14 cellular contexts compared by ENCODE assay signal in genomic region chr12:5318874-5319273, GRCh38.
DNase-seq lines count a peak whose midpoint lies in the region; ATAC-seq, FAIRE-seq and TF ChIP-seq lines count a peak whose summit lies in the region.
"Had no signal": no experiment of that assay in that cellular context is flagged by ENCODE, and none has a peak within 500 bp of the region (broad histone marks: within the 10 kb centered on the region; RNA-seq: fewer than 3 reads in every experiment).

No MANE protein-coding gene starts in this region.

- no peak overlapping the region for H3K4me3 ChIP-seq in bronchial epithelial cell (ENCODE audit: low read depth, low read length)
- H3K4me3 ChIP-seq: gastrocnemius medialis, left ventricle myocardium inferior, tibial nerve had no signal

- intact Hi-C loops in left colon (cut with DNase I, micrococcal nuclease), result no loop called here

- no peaks in the 10 kb centered on the region for H3K36me3 ChIP-seq in bronchial epithelial cell (ENCODE audit: control insufficient read depth, insufficient read depth, low read length)
- H3K36me3 ChIP-seq: gastrocnemius medialis, left ventricle myocardium inferior, neutrophil, tibial nerve had no signal

- DNase-seq in AG08395 (ENCODE audit: low spot score) (peak; percentile 92), HS-27A (ENCODE audit: low read depth) (peak; percentile 36), bronchial epithelial cell (ENCODE audit: low read depth) (peak; percentile 96), left colon (peak; percentile 7 to 29), substantia nigra (lab: John Stamatoyannopoulos, UW) (no peak), cerebellar nuclear complex (lab: John Stamatoyannopoulos, UW) (no peak)
- DNase-seq: activated CD4-positive, alpha-beta memory T cell treated with anti-CD3 and anti-CD28 coated beads for 36 hours; gastrocnemius medialis; left ventricle myocardium inferior; OCI-M1 had no signal

- FAIRE-seq in bronchial epithelial cell (lab: Jason Lieb, UNC), result peak; percentile 90

- no peak for TF ChIP-seq CTCF in bronchial epithelial cell (IDR thresholded peaks at IDR 0.05; ENCODE audit: insufficient read depth, low read length, severe bottlenecking)

- H3K27me3 ChIP-seq in bronchial epithelial cell (ENCODE audit: control insufficient read depth, insufficient read depth, low read length), result no peaks in the 10 kb centered on the region
- H3K27me3 ChIP-seq: gastrocnemius medialis, neutrophil, tibial nerve had no signal

- H3K27ac ChIP-seq in substantia nigra (ENCODE audit: low read depth, low read length, poor library complexity, severe bottlenecking), result no peak overlapping the region
- H3K27ac ChIP-seq: gastrocnemius medialis, left ventricle myocardium inferior, neutrophil, tibial nerve had no signal

- ATAC-seq in left colon (peak; percentile 98), GM21390 (IDR thresholded peaks at IDR 0.05; ENCODE audit: unreplicated experiment) (no peak)
- no peak for ATAC-seq in activated CD4-positive, CD25-positive, alpha-beta regulatory T cell treated with anti-CD3 and anti-CD28 coated beads, Interleukin-2, amount 50 U/mL, for 24 hours
- ATAC-seq: gastrocnemius medialis had no signal

Comparison
In these comparisons a context has a peak if more than half of its experiments do, and no peak if none do; other contexts are left out.
1. DNase-seq: peak in AG08395 (single experiment), HS-27A (single experiment), bronchial epithelial cell (single experiment) and left colon (2 of 2); none in substantia nigra (0 of 49) and cerebellar nuclear complex (0 of 2).